Comparison of ENCODE assay signal across 9 cellular contexts in genomic region chr3:196159952-196160804, GRCh38. TPM values are rescaled to one million over a fixed set of nuclear protein-coding genes. Genes with fewer than 3 reads are reported as not detected.
DNase-seq lines count a peak whose midpoint lies in the region; ATAC-seq and TF ChIP-seq lines count a peak whose summit lies in the region.
"Had no signal": no experiment of that assay in that cellular context is flagged by ENCODE, and none has a peak within 500 bp of the region (broad histone marks: within the 10 kb centered on the region; RNA-seq: fewer than 3 reads in every experiment).

No MANE protein-coding gene starts in this region.

- no peak overlapping the region for H3K4me3 ChIP-seq in IMR-90 (ENCODE audit: insufficient read depth, low read depth, low read length)
- H3K4me3 ChIP-seq in WERI-Rb-1 (ENCODE audit: low read depth, low read length) = no peak overlapping the region
- H3K4me3 ChIP-seq: A549 had no signal

- dilution Hi-C loops in IMR-90 (cut with HindIII; ENCODE audit: low sequenced_read_pairs, unreplicated experiment) = no loop called here

- peak overlapping the region; percentile 72 to 74; a peak in 3 of 4 replicates for H4K8ac ChIP-seq in IMR-90 (ENCODE audit: low read depth in 2 of 2, low read length in 2 of 2)

- peaks cover 15% of the 10 kb centered on the region for H3K9me1 ChIP-seq in IMR-90 (ENCODE audit: insufficient read depth, low read length)

- peak; percentile 68 for DNase-seq in NCI-H82 (lab: John Stamatoyannopoulos, UW)
- DNase-seq in NCI-H82 treated with DMSO at 0.1 percent for 48 hours (lab: John Stamatoyannopoulos, UW; ENCODE audit: unreplicated experiment) = no peak
- DNase-seq in IMR-90 = peak; percentile 93
- DNase-seq in WERI-Rb-1 = peak; percentile 54
- DNase-seq in glomerular visceral epithelial cell (ENCODE audit: extremely low spot score) = peak; percentile 10
- peak; percentile 58 for DNase-seq in stimulated activated naive CD8-positive, alpha-beta T cell treated with anti-CD3 and anti-CD28 coated beads, Interleukin-15, Interleukin-2, amounts not matched to agents 100 U/mL and 50 U/mL, for 24 hours
- DNase-seq in cerebellar nuclear complex (lab: John Stamatoyannopoulos, UW) = no peak

- peak overlapping the region; percentile 41; the same call in 1 of the 2 replicates for H4K91ac ChIP-seq in IMR-90 (ENCODE audit: insufficient read depth, low read depth, low read length)

- H3K56ac ChIP-seq in IMR-90 (ENCODE audit: extremely low read depth, insufficient read depth, low read length) = no peak overlapping the region

- peak; percentile 92 for ATAC-seq in GM21619 (IDR thresholded peaks at IDR 0.05; ENCODE audit: unreplicated experiment)
- ATAC-seq in IMR-90 (ENCODE audit: low read depth) = peak; percentile 94
- peak; percentile 86 for ATAC-seq in stimulated activated naive CD8-positive, alpha-beta T cell treated with anti-CD3 and anti-CD28 coated beads, Interleukin-15, Interleukin-2, amounts not matched to agents 100 U/mL and 50 U/mL, for 24 hours
- ATAC-seq: A549 had no signal

- no peak overlapping the region for H3K23ac ChIP-seq in IMR-90 (ENCODE audit: low read depth, low read length)

- no peak for TF ChIP-seq CTCF in IMR-90 (conservative IDR thresholded peaks at IDR 0.05; ENCODE audit: low read depth, low read length)
- TF ChIP-seq CTCF in WERI-Rb-1 (IDR thresholded peaks at IDR 0.05; ENCODE audit: low read depth, low read length) = no peak

- H2AK5ac ChIP-seq in IMR-90 (ENCODE audit: low read depth, low read length) = peak overlapping the region; percentile 70; the same call in 1 of the 2 replicates

- peak overlapping the region; percentile 21; the same call in 1 of the 2 replicates for H4K5ac ChIP-seq in IMR-90 (ENCODE audit: low read depth, low read length)

- peak overlapping the region; percentile 76 for H3K18ac ChIP-seq in IMR-90 (ENCODE audit: low read depth, low read length)

- no peaks in the 10 kb centered on the region for H4K20me1 ChIP-seq in IMR-90 (ENCODE audit: insufficient read depth, low read length)

- peaks cover 7% of the 10 kb centered on the region for H3K4me1 ChIP-seq in IMR-90 (ENCODE audit: control insufficient read depth, insufficient read depth, low read length)
- H3K4me1 ChIP-seq: A549 had no signal

- H2AK9ac ChIP-seq in IMR-90 (replicated peaks; ENCODE audit: low read depth, low read length, poor library complexity) = no peak overlapping the region

- TF ChIP-seq POLR2A in IMR-90 (IDR thresholded peaks at IDR 0.05; ENCODE audit: low read depth, low read length) = no peak

- H2BK5ac ChIP-seq in IMR-90 (ENCODE audit: low read depth, low read length, poor library complexity, severe bottlenecking) = peak overlapping the region; percentile 15

- BruUV-seq in IMR-90 (replicated peaks; lab: Mats Ljungman, UMichigan) = no TSS peak

- peak overlapping the region; percentile 48; the same call in 1 of the 3 replicates for H2BK15ac ChIP-seq in IMR-90 (ENCODE audit: low read depth, low read length)

- H3K27ac ChIP-seq in IMR-90 (ENCODE audit: insufficient read depth, low read length) = peak overlapping the region; percentile 45
- peak overlapping the region; percentile 39 for H3K27ac ChIP-seq in WERI-Rb-1
- H3K27ac ChIP-seq: A549 had no signal

- POLR2A ChIA-PET in IMR-90 (lab: Charles Lee; ENCODE audit: unreplicated experiment) = no interaction called here

- in situ Hi-C loops in IMR-90 (cut with MboI; ENCODE audit: low sequenced_read_pairs) = no loop called here

- H2BK120ac ChIP-seq in IMR-90 (ENCODE audit: low read depth, low read length) = peak overlapping the region; percentile 55

- peak overlapping the region; percentile 63; the same call in 1 of the 2 replicates for H2BK20ac ChIP-seq in IMR-90 (ENCODE audit: low read depth, low read length)

- no peaks in the 10 kb centered on the region for H3K9me3 ChIP-seq in IMR-90 (ENCODE audit: control insufficient read depth, insufficient read depth, low read length)
- H3K9me3 ChIP-seq in WERI-Rb-1 (ENCODE audit: severe bottlenecking) = no peaks in the 10 kb centered on the region
- H3K9me3 ChIP-seq: A549 had no signal

- no peaks in the 10 kb centered on the region for H3K36me3 ChIP-seq in IMR-90 (ENCODE audit: control insufficient read depth, insufficient read depth, low read length)
- H3K36me3 ChIP-seq in WERI-Rb-1 = no peaks in the 10 kb centered on the region

- no peak for TF ChIP-seq RAD21 in IMR-90 (IDR thresholded peaks at IDR 0.05; ENCODE audit: low read length)

- WGBS in IMR-90 (ENCODE audit: extremely low coverage in 2 of 2, insufficient read length in 1 of 2), 2 experiments = 69% methylated on average over 8 of the region's 15 CpGs; no CpG with 5 or more reads in 1 of the 2 experiments

- H3K14ac ChIP-seq in IMR-90 (replicated peaks; ENCODE audit: low read depth, low read length) = peak overlapping the region; percentile 24; the same call in 1 of the 2 replicates

- intact Hi-C loops in IMR-90 (cut with micrococcal nuclease) = no loop called here

- H3K27me3 ChIP-seq in IMR-90 (ENCODE audit: control insufficient read depth, insufficient read depth, low read length) = peaks cover 5% of the 10 kb centered on the region; the same call in 1 of the 2 replicates
- H3K27me3 ChIP-seq in WERI-Rb-1 (ENCODE audit: insufficient read depth, low read depth, severe bottlenecking) = no peaks in the 10 kb centered on the region

- no peak overlapping the region for H3K9ac ChIP-seq in IMR-90 (ENCODE audit: low read depth, low read length)

- peak overlapping the region; percentile 61 for H3K4ac ChIP-seq in IMR-90 (ENCODE audit: low read depth, low read length)

- no peak overlapping the region; the same call in 1 of the 2 replicates for H3K4me2 ChIP-seq in IMR-90 (ENCODE audit: low read depth, low read length)
- H3K4me2 ChIP-seq: A549 had no signal

- H3K79me1 ChIP-seq in IMR-90 (ENCODE audit: low read depth in 1 of 2, low read length in 2 of 2) = no peaks in the 10 kb centered on the region

- H2AFZ ChIP-seq in IMR-90 (replicated peaks; ENCODE audit: low read length, poor library complexity) = peak overlapping the region; percentile 65

- CTCF ChIA-PET in IMR-90 (lab: Yijun Ruan, JAX) = no interaction called here

TF ChIP-seq in IMR-90, 13 proteins besides CTCF, POLR2A, EP300 and RAD21:
- TF ChIP-seq USF2 (IDR thresholded peaks at IDR 0.05; ENCODE audit: low read depth, low read length) (no peak), CHD1 (IDR thresholded peaks at IDR 0.05; ENCODE audit: low read depth, low read length) (no peak), MAZ (IDR thresholded peaks at IDR 0.05; ENCODE audit: borderline replicate concordance, low read depth, low read length) (no peak), CEBPB (IDR thresholded peaks at IDR 0.05; ENCODE audit: low read depth, low read length) (no peak), MXI1 (IDR thresholded peaks at IDR 0.05; ENCODE audit: borderline replicate concordance, low read depth, low read length) (no peak), BHLHE40 (IDR thresholded peaks at IDR 0.05; ENCODE audit: low read depth, low read length) (no peak), RCOR1 (IDR thresholded peaks at IDR 0.05; ENCODE audit: insufficient replicate concordance, low read length) (peak; percentile 81), FOS (IDR thresholded peaks at IDR 0.05; ENCODE audit: low read depth, low read length) (0 out of 2 replicates have a peak, but pooled peaks have one; percentile 28), RFX5 (IDR thresholded peaks at IDR 0.05; ENCODE audit: low read depth, low read length) (no peak), NFE2L2 (IDR thresholded peaks at IDR 0.05; ENCODE audit: low read depth, low read length) (no peak), MAFK (IDR thresholded peaks at IDR 0.05; ENCODE audit: low read depth, low read length) (peak; percentile 75), SMC3 (IDR thresholded peaks at IDR 0.05; ENCODE audit: low read depth, low read length) (no peak), ELK1 (IDR thresholded peaks at IDR 0.05; ENCODE audit: borderline replicate concordance, low read depth, low read length) (no peak)
TF ChIP-seq in IMR-90: peak in this region for 3.

RNA-seq across cellular contexts. Expression of gene ZDHHC19, which starts 51.0 kb away (rescaled TPM):
- total RNA-seq in IMR-90 (2012; rRNA removed) = not detected in 2 replicates
- polyA plus RNA-seq in IMR-90 (2012; rRNA removed) = 0.09 TPM in 1 of 2 replicates, not detected in the other
- not detected in 2 replicates for polyA plus RNA-seq in IMR-90 (2012; cell fraction: cytosol; rRNA removed)
- 0.07 and 0.28 TPM in 2 replicates for polyA plus RNA-seq in IMR-90 (2012; cell fraction: nucleus; rRNA removed; ENCODE audit: low replicate concordance)

RNA-seq across cellular contexts. Expression of gene SLC51A, which starts 56.2 kb away (rescaled TPM):
- not detected in 2 replicates for total RNA-seq in IMR-90 (2012; rRNA removed)
- not detected in 2 replicates for polyA plus RNA-seq in IMR-90 (2012; rRNA removed)
- not detected in 2 replicates for polyA plus RNA-seq in IMR-90 (2012; cell fraction: cytosol; rRNA removed)
- polyA plus RNA-seq in IMR-90 (2012; cell fraction: nucleus; rRNA removed; ENCODE audit: low replicate concordance) = not detected in 2 replicates
- polyA plus RNA-seq: A549 had no signal

Comparison
In these comparisons a context has a peak if more than half of its experiments do, and no peak if none do; other contexts are left out.
1. DNase-seq: peak in NCI-H82 (single experiment), IMR-90 (single experiment), WERI-Rb-1 (single experiment), glomerular visceral epithelial cell (single experiment) and stimulated activated naive CD8-positive, alpha-beta T cell treated with anti-CD3 and anti-CD28 coated beads, Interleukin-15, Interleukin-2, amounts not matched to agents 100 U/mL and 50 U/mL, for 24 hours (single experiment); none in NCI-H82 treated with DMSO at 0.1 percent for 48 hours (single experiment) and cerebellar nuclear complex (0 of 2).
2. Peak in every context shown above with its lines, with median percentiles within 50 percentile points of each other: ATAC-seq.